Comparison of ENCODE assay signal across 19 cellular contexts in genomic region chr11:100753562-100753961, GRCh38.
DNase-seq lines count a peak whose midpoint lies in the region; ATAC-seq and TF ChIP-seq lines count a peak whose summit lies in the region.
"Had no signal": no experiment of that assay in that cellular context is flagged by ENCODE, and none has a peak within 500 bp of the region (broad histone marks: within the 10 kb centered on the region; RNA-seq: fewer than 3 reads in every experiment).

No MANE protein-coding gene starts in this region.

- peaks cover 27% of the 10 kb centered on the region for H3K4me1 Mint-ChIP-seq in glutamatergic neuron (ENCODE audit: low read depth, unreplicated experiment)
- peaks cover 16% of the 10 kb centered on the region for H3K4me1 Mint-ChIP-seq in nephron progenitor cell
- H3K4me1 Mint-ChIP-seq in CD14-positive monocyte = no peaks in the 10 kb centered on the region
- H3K4me1 Mint-ChIP-seq: activated B cell treated with CpG ODN at 0.5 μM for 24 hours, T-cell had no signal

- CTCF ChIA-PET in PC-3 (lab: Charles Lee) = interaction anchor here (0.6 kb wide), 1 partner anchor 74 kb away, joined by 3 read pairs; no protein-coding TSS in a partner anchor

- H3K9me3 Mint-ChIP-seq in glutamatergic neuron (ENCODE audit: unreplicated experiment) = peaks cover 6% of the 10 kb centered on the region
- peaks cover 27% of the 10 kb centered on the region for H3K9me3 Mint-ChIP-seq in nephron progenitor cell
- peaks cover 14 to 36% (median 24%) of the 10 kb centered on the region in 7 donors for H3K9me3 Mint-ChIP-seq in CD14-positive monocyte

- no peak overlapping the region for H3K9ac ChIP-seq in PC-3 (ENCODE audit: low read length)

- no peaks in the 10 kb centered on the region for H3K9me2 ChIP-seq in PC-3 (replicated peaks; ENCODE audit: low read length)

- H3K4me3 Mint-ChIP-seq in glutamatergic neuron (ENCODE audit: unreplicated experiment) (peak overlapping the region; percentile 48), nephron progenitor cell (no peak overlapping the region), CD14-positive monocyte (no peak overlapping the region)
- H3K4me3 Mint-ChIP-seq: activated B cell treated with CpG ODN at 0.5 μM for 24 hours, T-cell, type B pancreatic cell had no signal

- H3K4me1 ChIP-seq in PC-3 (ENCODE audit: insufficient read depth, low read length) = peaks cover 12% of the 10 kb centered on the region
- peaks cover 0 to 7% of the 10 kb centered on the region in 2 donors for H3K4me1 ChIP-seq in gastrocnemius medialis
- H3K4me1 ChIP-seq: Peyer's patch had no signal

- TF ChIP-seq POLR2A in gastrocnemius medialis (IDR thresholded peaks at IDR 0.05) = no peak

- DNase-seq in H7 = peak; percentile 5
- DNase-seq in PC-3 = no peak
- no peak for DNase-seq in glutamatergic neuron
- peak; percentile 5 for DNase-seq in nephron progenitor cell
- DNase-seq in gastrocnemius medialis = no peak
- no peak for DNase-seq in CD14-positive monocyte (ENCODE audit: low spot score)
- DNase-seq in HK-2 (ENCODE audit: unreplicated experiment) = no peak
- DNase-seq: activated B cell treated with CpG ODN at 0.5 μM for 24 hours; activated naive CD4-positive, alpha-beta T cell; AML-193; DMS79 treated with DMSO at 0.1 percent for 48 hours; effector memory CD4-positive, alpha-beta T cell; KBM-7; mesenchymal stem cell; nucleus accumbens; Peyer's patch; T-cell had no signal

- POLR2A ChIA-PET in PC-3 (lab: Charles Lee; ENCODE audit: unreplicated experiment) = interaction anchor here (1.0 kb wide), 1 partner anchor 66 kb away, joined by 4 read pairs; no protein-coding TSS in a partner anchor

- no peaks in the 10 kb centered on the region; the same call in 1 of the 2 replicates for H3K36me3 ChIP-seq in H7 (replicated peaks; ENCODE audit: control insufficient read depth, insufficient read depth, low read length)
- H3K36me3 ChIP-seq in PC-3 (ENCODE audit: low read depth, low read length) = 0 out of 2 replicates have a peak, but pooled peaks cover 3% of the 10 kb centered on the region
- H3K36me3 ChIP-seq in gastrocnemius medialis = no peaks in the 10 kb centered on the region
- H3K36me3 ChIP-seq: Peyer's patch had no signal

- peaks cover 13% of the 10 kb centered on the region for H3K36me3 Mint-ChIP-seq in glutamatergic neuron (ENCODE audit: unreplicated experiment)
- peaks cover 27% of the 10 kb centered on the region for H3K36me3 Mint-ChIP-seq in nephron progenitor cell (ENCODE audit: low read depth)
- H3K36me3 Mint-ChIP-seq in CD14-positive monocyte = no peaks in the 10 kb centered on the region

- no TSS peak for BruUV-seq in PC-3 (replicated peaks; lab: Mats Ljungman, UMichigan)

- H3K27ac Mint-ChIP-seq in glutamatergic neuron (ENCODE audit: unreplicated experiment) (peak overlapping the region; percentile 60), nephron progenitor cell (peak overlapping the region; percentile 61), CD14-positive monocyte (no peak overlapping the region)
- H3K27ac Mint-ChIP-seq: activated B cell treated with CpG ODN at 0.5 μM for 24 hours, T-cell, type B pancreatic cell had no signal

- in situ Hi-C loops in gastrocnemius medialis (cut with MboI; ENCODE audit: low sequenced_read_pairs in 4 of 4) = no loop called here

- no peak for TF ChIP-seq CTCF in PC-3 (conservative IDR thresholded peaks at IDR 0.05; ENCODE audit: low read depth, low read length)
- no peak for TF ChIP-seq CTCF in glutamatergic neuron (IDR thresholded peaks at IDR 0.05; ENCODE audit: partially characterized antibody, unreplicated experiment)
- no peak for TF ChIP-seq CTCF in nephron progenitor cell (IDR thresholded peaks at IDR 0.05)
- no peak for TF ChIP-seq CTCF in gastrocnemius medialis (IDR thresholded peaks at IDR 0.05 in 4 of 5, conservative IDR thresholded peaks at IDR 0.05 in 1 of 5)
- no peak for TF ChIP-seq CTCF in CD14-positive monocyte (IDR thresholded peaks at IDR 0.05)

- H3K9me3 ChIP-seq in PC-3 (ENCODE audit: low read length) = no peaks in the 10 kb centered on the region
- H3K9me3 ChIP-seq in gastrocnemius medialis = no peaks in the 10 kb centered on the region

- H3K4me2 ChIP-seq in PC-3 (ENCODE audit: low read length) = no peak overlapping the region

- no peaks in the 10 kb centered on the region for H4K20me1 ChIP-seq in PC-3 (ENCODE audit: low read length)

- ATAC-seq in PC-3 (peak; percentile 29), gastrocnemius medialis (no peak), GM21576 (IDR thresholded peaks at IDR 0.05; ENCODE audit: unreplicated experiment) (no peak)
- ATAC-seq: T-cell had no signal

- H3K79me2 ChIP-seq in PC-3 (ENCODE audit: low read length) = peaks cover 6% of the 10 kb centered on the region; the same call in 1 of the 2 replicates

- H3K27me3 ChIP-seq in H7 (ENCODE audit: control insufficient read depth, insufficient read depth, low read length) = no peaks in the 10 kb centered on the region
- no peaks in the 10 kb centered on the region for H3K27me3 ChIP-seq in PC-3 (ENCODE audit: low read length)
- no peaks in the 10 kb centered on the region for H3K27me3 ChIP-seq in gastrocnemius medialis
- H3K27me3 ChIP-seq: Peyer's patch had no signal

- peaks cover 5% of the 10 kb centered on the region for H3F3A ChIP-seq in PC-3 (ENCODE audit: low read length, unreplicated experiment)

- H3K27me3 Mint-ChIP-seq in glutamatergic neuron (ENCODE audit: unreplicated experiment) (peaks cover 6% of the 10 kb centered on the region), nephron progenitor cell (ENCODE audit: low read depth, poor library complexity) (no peaks in the 10 kb centered on the region), CD14-positive monocyte (ENCODE audit: low read depth in 3 of 3) (peaks cover 0 to 4% (median 0%) of the 10 kb centered on the region in 3 donors)
- H3K27me3 Mint-ChIP-seq: activated B cell treated with CpG ODN at 0.5 μM for 24 hours, T-cell, type B pancreatic cell had no signal

- intact Hi-C loops in PC-3 (cut with micrococcal nuclease) = no loop called here
- intact Hi-C loops in gastrocnemius medialis (cut with DNase I; ENCODE audit: low total_unique reads) = no loop called here
- intact Hi-C loops in CD14-positive monocyte (cut with micrococcal nuclease) = no loop called here

- H3K4me3 ChIP-seq in H7 (ENCODE audit: insufficient read depth, low read depth, low read length) = no peak overlapping the region
- no peak overlapping the region for H3K4me3 ChIP-seq in PC-3 (ENCODE audit: low read length)
- no peak overlapping the region for H3K4me3 ChIP-seq in gastrocnemius medialis
- H3K4me3 ChIP-seq: Peyer's patch had no signal

- no peak overlapping the region for H2AFZ ChIP-seq in PC-3 (ENCODE audit: low read length)

- H3K27ac ChIP-seq in PC-3 (ENCODE audit: low read length) (0 out of 2 replicates have a peak overlapping the region, but pooled peaks have one; percentile 4), gastrocnemius medialis (no peak overlapping the region)
- H3K27ac ChIP-seq: Peyer's patch had no signal

Comparison
In these comparisons a context has a peak if more than half of its experiments do, and no peak if none do; other contexts are left out.
1. DNase-seq: peak in H7 (single experiment) and nephron progenitor cell (single experiment); none in PC-3 (single experiment), glutamatergic neuron (single experiment), gastrocnemius medialis (0 of 2), CD14-positive monocyte (single experiment) and HK-2 (single experiment).
2. H3K27ac Mint-ChIP-seq: peak in glutamatergic neuron (single experiment) and nephron progenitor cell (single experiment); none in CD14-positive monocyte (0 of 7).